ENCODE assay signal across 8 cellular contexts in the genomic region with DNA sequence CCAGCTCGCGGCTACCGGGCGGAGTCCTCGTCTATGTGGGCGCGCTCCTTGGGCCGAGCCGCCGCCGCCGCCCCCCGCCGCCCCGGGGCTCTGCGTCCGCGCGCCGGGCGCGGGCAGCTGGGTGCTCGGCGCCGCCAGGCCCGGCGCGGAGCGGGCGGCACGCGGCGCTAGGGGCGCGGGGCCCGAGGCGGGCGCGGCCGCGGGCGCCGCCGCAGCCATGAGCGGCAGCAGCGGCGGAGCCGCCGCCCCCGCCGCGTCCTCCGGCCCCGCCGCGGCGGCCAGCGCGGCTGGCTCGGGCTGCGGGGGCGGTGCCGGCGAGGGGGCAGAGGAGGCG.
DNase-seq lines count a peak whose midpoint lies in the region; ATAC-seq and TF ChIP-seq lines count a peak whose summit lies in the region.

No MANE protein-coding gene starts in this region.

- H3K27ac Mint-ChIP-seq in dendritic cell treated with granulocyte-macrophage colony-stimulating factor and Interleukin-4, amounts not matched to agents 40 ng/mL and 50 ng/mL, for 4 days: peak overlapping the region; percentile 90

- intact Hi-C loops in dendritic cell treated with granulocyte-macrophage colony-stimulating factor and Interleukin-4, amounts not matched to agents 40 ng/mL and 50 ng/mL, for 4 days (cut with micrococcal nuclease): loop anchor here (5.0 kb wide), 1 partner anchor 36 kb away; no protein-coding TSS in a partner anchor

- peaks cover 12% of the 10 kb centered on the region for H3K27me3 Mint-ChIP-seq in dendritic cell treated with granulocyte-macrophage colony-stimulating factor and Interleukin-4, amounts not matched to agents 40 ng/mL and 50 ng/mL, for 4 days

- peak; percentile 13 for ATAC-seq in HG03196 (IDR thresholded peaks at IDR 0.05; ENCODE audit: unreplicated experiment)

- DNase-seq in DMS 273 (lab: John Stamatoyannopoulos, UW; ENCODE audit: unreplicated experiment) (peak; percentile 79), DMS 273 treated with DMSO at 0.1 percent for 48 hours (lab: John Stamatoyannopoulos, UW) (no peak), retinal pigment epithelial cell (ENCODE audit: low read depth) (no peak), NOMO-1 (lab: John Stamatoyannopoulos, UW; ENCODE audit: unreplicated experiment in 2 of 2) (no peak), C1 segment of cervical spinal cord (lab: John Stamatoyannopoulos, UW) (no peak), medulla oblongata (ENCODE audit: extremely low spot score) (no peak)

- H3K4me1 Mint-ChIP-seq in dendritic cell treated with granulocyte-macrophage colony-stimulating factor and Interleukin-4, amounts not matched to agents 40 ng/mL and 50 ng/mL, for 4 days (ENCODE audit: low read depth): peaks cover 29% of the 10 kb centered on the region

- H3K4me3 Mint-ChIP-seq in dendritic cell treated with granulocyte-macrophage colony-stimulating factor and Interleukin-4, amounts not matched to agents 40 ng/mL and 50 ng/mL, for 4 days: peak overlapping the region; percentile 91

- peak overlapping the region; percentile 97 for H3K4me3 ChIP-seq in retinal pigment epithelial cell (ENCODE audit: low read length)

- H3K9me3 Mint-ChIP-seq in dendritic cell treated with granulocyte-macrophage colony-stimulating factor and Interleukin-4, amounts not matched to agents 40 ng/mL and 50 ng/mL, for 4 days: no peaks in the 10 kb centered on the region

- TF ChIP-seq CTCF in retinal pigment epithelial cell (conservative IDR thresholded peaks at IDR 0.05; ENCODE audit: low read depth, low read length): no peak

- peaks cover 13% of the 10 kb centered on the region for H3K36me3 Mint-ChIP-seq in dendritic cell treated with granulocyte-macrophage colony-stimulating factor and Interleukin-4, amounts not matched to agents 40 ng/mL and 50 ng/mL, for 4 days (ENCODE audit: low read depth)
